8 cellular contexts compared by ENCODE assay signal in genomic region chr15:23686466-23687142, GRCh38.
DNase-seq lines count a peak whose midpoint lies in the region; TF ChIP-seq lines count a peak whose summit lies in the region.

No MANE protein-coding gene starts in this region.

- no peak overlapping the region for H3K27ac ChIP-seq in iPS DF 6.9 (ENCODE audit: low read length)

- no peaks in the 10 kb centered on the region for H3K36me3 ChIP-seq in iPS DF 6.9 (ENCODE audit: control insufficient read depth, insufficient read depth, low read length)

- H3K4me3 ChIP-seq in astrocyte of the cerebellum (ENCODE audit: low read depth, low read length) (peak overlapping the region; percentile 50), iPS DF 6.9 (ENCODE audit: low read length) (peak overlapping the region; percentile 48), retinal pigment epithelial cell (ENCODE audit: low read length) (peak overlapping the region; percentile 55)

- peak; percentile 0 for DNase-seq in EL
- DNase-seq in astrocyte of the cerebellum (ENCODE audit: low read depth) = no peak
- no peak for DNase-seq in iPS DF 6.9 (ENCODE audit: low read depth, low spot score)
- no peak for DNase-seq in retinal pigment epithelial cell (ENCODE audit: low read depth)
- no peak for DNase-seq in hepatic stellate cell (ENCODE audit: low spot score)
- DNase-seq in NOMO-1 (lab: John Stamatoyannopoulos, UW; ENCODE audit: unreplicated experiment in 2 of 2) = no peak
- no peak for DNase-seq in activated CD4-positive, alpha-beta T cell treated with anti-CD3 and anti-CD28 coated beads for 4 hours
- DNase-seq in stimulated activated CD4-positive, alpha-beta T cell treated with anti-CD3 and anti-CD28 coated beads, Interleukin-4, amount 100 ng/mL, for 24 hours = no peak

- no peak for TF ChIP-seq CTCF in astrocyte of the cerebellum (IDR thresholded peaks at IDR 0.05; ENCODE audit: low read depth, low read length, missing control alignments)
- TF ChIP-seq CTCF in retinal pigment epithelial cell (conservative IDR thresholded peaks at IDR 0.05; ENCODE audit: low read depth, low read length) = no peak

- WGBS in iPS DF 6.9 (ENCODE audit: insufficient coverage, insufficient read length) = no CpG with 5 or more reads among the region's 57 CpGs

- H3K9me3 ChIP-seq in iPS DF 6.9 (ENCODE audit: control insufficient read depth, insufficient read depth, low read length) = no peaks in the 10 kb centered on the region; the same call in none of the 2 replicates

- in situ Hi-C loops in astrocyte of the cerebellum (cut with HindIII; ENCODE audit: low sequenced_read_pairs) = no loop called here

- no peaks in the 10 kb centered on the region for H3K4me1 ChIP-seq in iPS DF 6.9 (ENCODE audit: control insufficient read depth, insufficient read depth, low read length)

- no peaks in the 10 kb centered on the region for H3K27me3 ChIP-seq in iPS DF 6.9 (ENCODE audit: control insufficient read depth, insufficient read depth, low read length)
